ENCODE assay signal across 8 cellular contexts in the genomic region with DNA sequence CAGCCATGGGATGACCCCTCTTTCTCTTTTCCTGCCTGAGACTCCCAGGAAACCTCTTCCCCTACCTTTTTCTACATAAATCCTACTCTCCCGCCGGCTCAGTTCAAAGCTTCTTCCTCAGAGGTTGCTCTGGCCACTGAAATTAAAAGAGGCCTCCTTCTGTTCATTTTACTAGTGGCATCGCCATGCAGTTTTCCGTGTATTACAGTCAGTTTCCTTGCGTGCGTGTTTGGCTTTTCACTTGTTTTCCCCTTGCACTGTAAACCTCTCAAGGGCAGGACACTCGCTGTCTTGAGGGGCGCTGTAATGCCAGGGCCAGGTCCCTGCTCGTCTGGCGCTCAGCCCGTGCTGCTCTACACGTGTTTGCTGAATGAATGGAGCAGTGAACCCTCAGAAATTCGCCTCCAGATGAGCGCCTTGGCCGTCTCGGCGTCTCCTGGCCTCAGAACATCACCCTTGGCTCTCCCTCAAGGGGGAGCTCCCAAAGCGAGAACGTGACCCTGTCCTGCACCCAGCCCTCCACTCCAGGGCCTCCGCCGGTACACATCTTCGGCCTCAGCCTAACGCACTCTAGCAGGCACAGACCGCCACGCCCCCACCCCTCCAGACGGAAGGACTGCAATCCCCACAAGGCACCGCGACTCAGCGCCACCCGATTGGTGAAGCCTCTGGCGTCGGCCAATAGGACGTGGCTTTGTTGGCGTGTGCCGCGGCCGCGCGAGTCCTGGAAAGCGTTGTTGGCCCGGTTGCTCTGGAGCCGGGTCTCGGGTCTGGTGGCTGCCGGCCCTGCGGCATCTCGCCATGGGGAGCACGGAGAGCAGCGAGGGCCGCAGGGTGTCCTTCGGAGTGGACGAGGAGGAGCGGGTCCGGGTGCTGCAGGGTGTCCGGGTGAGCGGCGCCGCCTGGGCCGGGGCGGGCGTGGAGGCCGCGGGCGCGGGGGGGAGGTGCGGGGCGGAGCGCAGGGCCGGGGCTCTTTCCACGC. TPM values are rescaled to one million over a fixed set of nuclear protein-coding genes. Genes with fewer than 3 reads are reported as not detected.
A peak's percentile ranks its signal among the peaks of the same experiment; 100 is the strongest.
DNase-seq lines count a peak whose midpoint lies in the region; ATAC-seq and TF ChIP-seq lines count a peak whose summit lies in the region.

TSS of gene CHCHD6 (plus strand) at position 729 of the 982 bp plus-strand sequence. CDS start at position 802, 73 bp downstream.

- H3K4me3 Mint-ChIP-seq in stimulated activated naive CD8-positive, alpha-beta T cell treated with anti-CD3 and anti-CD28 coated beads, Interleukin-15, amount 100 ng/mL, for 72 hours, result peak within 1 kb of the TSS; percentile 98 to 100

- H3K79me2 ChIP-seq in neural cell (replicated peaks; ENCODE audit: insufficient read depth, low read length), result peaks cover 12% of the 10 kb centered on the region

- in situ Hi-C loops in HAP-1 (cut with MboI; ENCODE audit: low sequenced_read_pairs), result no loop called here

- H3K9me3 ChIP-seq in ES-I3 (ENCODE audit: control insufficient read depth, insufficient read depth, low read length) (no peaks in the 10 kb centered on the region), HAP-1 (no peaks in the 10 kb centered on the region), MG63 (peaks cover 6% of the 10 kb centered on the region; the same call in 1 of the 2 replicates), neural cell (ENCODE audit: low read length) (no peaks in the 10 kb centered on the region)

- H3K36me3 ChIP-seq in ES-I3 (ENCODE audit: insufficient read depth, low read length) (no peaks in the 10 kb centered on the region), HAP-1 (replicated peaks) (no peaks in the 10 kb centered on the region), MG63 (peaks cover 5% of the 10 kb centered on the region), neural cell (ENCODE audit: insufficient read depth, low read length) (no peaks in the 10 kb centered on the region)

- H4K20me1 ChIP-seq in neural cell (ENCODE audit: insufficient read depth), result no peaks in the 10 kb centered on the region

- peak within 1 kb of the TSS; percentile 88 to 97 for H3K27ac Mint-ChIP-seq in stimulated activated naive CD8-positive, alpha-beta T cell treated with anti-CD3 and anti-CD28 coated beads, Interleukin-15, amount 100 ng/mL, for 72 hours

- peak; percentile 50 for TF ChIP-seq RAD21 in neural cell (conservative IDR thresholded peaks at IDR 0.05)

- peak within 1 kb of the TSS; percentile 35 for H2AFZ ChIP-seq in neural cell (ENCODE audit: low read depth, low read length)

- peak within 1 kb of the TSS; percentile 66 for H3K4me3 ChIP-seq in HAP-1
- peak within 1 kb of the TSS; percentile 83 for H3K4me3 ChIP-seq in MG63
- H3K4me3 ChIP-seq in fibroblast of villous mesenchyme (ENCODE audit: low read depth, low read length), result peak within 1 kb of the TSS; percentile 73
- peak within 1 kb of the TSS; percentile 87 for H3K4me3 ChIP-seq in neural cell (ENCODE audit: low read length)

- H3K9me2 ChIP-seq in neural cell (ENCODE audit: insufficient read depth, low read length), result no peaks in the 10 kb centered on the region

- peaks cover 31% of the 10 kb centered on the region for H3K4me1 Mint-ChIP-seq in stimulated activated naive CD8-positive, alpha-beta T cell treated with anti-CD3 and anti-CD28 coated beads, Interleukin-15, amount 100 ng/mL, for 72 hours

- TF ChIP-seq CTCF in fibroblast of villous mesenchyme (IDR thresholded peaks at IDR 0.05; ENCODE audit: insufficient read depth, low read depth, low read length) (peak; percentile 20), neural cell (IDR thresholded peaks at IDR 0.05; ENCODE audit: poor library complexity, severe bottlenecking) (peak; percentile 59)

- peaks cover 6% of the 10 kb centered on the region; the same call in 1 of the 2 replicates for H3K4me1 ChIP-seq in ES-I3 (ENCODE audit: insufficient read depth, low read length)
- H3K4me1 ChIP-seq in HAP-1, result peaks cover 4% of the 10 kb centered on the region; the same call in 1 of the 2 replicates

- no peaks in the 10 kb centered on the region for H3K9me3 Mint-ChIP-seq in stimulated activated naive CD8-positive, alpha-beta T cell treated with anti-CD3 and anti-CD28 coated beads, Interleukin-15, amount 100 ng/mL, for 72 hours

- peak within 1 kb of the TSS; percentile 70 for H3K4me2 ChIP-seq in neural cell (ENCODE audit: low read length)

- H3K9ac ChIP-seq in ES-I3 (ENCODE audit: low read depth, low read length) (peak within 1 kb of the TSS; percentile 65), neural cell (ENCODE audit: low read length) (peak within 1 kb of the TSS; percentile 70)

- TF ChIP-seq EP300 in neural cell (conservative IDR thresholded peaks at IDR 0.05; ENCODE audit: poor library complexity, severe bottlenecking), result no peak

- peak; percentile 96 to 99 for DNase-seq in HAP-1 (ENCODE audit: low spot score in 2 of 2)
- DNase-seq in MG63, result peak; percentile 99
- peak; percentile 77 for DNase-seq in SIG-M5 (lab: John Stamatoyannopoulos, UW)
- peak; percentile 96 for DNase-seq in activated gamma-delta T cell treated with Interleukin-2 at 50 U/mL for 16 hours
- peak; percentile 95 for DNase-seq in fibroblast of villous mesenchyme (ENCODE audit: low read depth)
- DNase-seq in stimulated activated naive CD8-positive, alpha-beta T cell treated with anti-CD3 and anti-CD28 coated beads, Interleukin-15, amount 100 ng/mL, for 72 hours, result peak; percentile 94 to 96

- H3F3A ChIP-seq in neural cell (ENCODE audit: insufficient read depth, low read length, poor library complexity, severe bottlenecking), result peaks cover 4% of the 10 kb centered on the region

- ATAC-seq in stimulated activated naive CD8-positive, alpha-beta T cell treated with anti-CD3 and anti-CD28 coated beads, Interleukin-15, amount 100 ng/mL, for 72 hours, result peak; percentile 98

- H3K27me3 ChIP-seq in HAP-1 (ENCODE audit: low read depth) (peaks cover 6% of the 10 kb centered on the region; the same call in 1 of the 2 replicates), MG63 (peaks cover 7% of the 10 kb centered on the region; the same call in 1 of the 2 replicates), neural cell (ENCODE audit: insufficient read depth, low read depth, low read length) (no peaks in the 10 kb centered on the region)

- H3K27me3 Mint-ChIP-seq in stimulated activated naive CD8-positive, alpha-beta T cell treated with anti-CD3 and anti-CD28 coated beads, Interleukin-15, amount 100 ng/mL, for 72 hours, result peaks cover 24% of the 10 kb centered on the region

- H3K27ac ChIP-seq in neural cell (ENCODE audit: low read length), result peak within 1 kb of the TSS; percentile 55

TF ChIP-seq in neural cell, 6 proteins besides CTCF, POLR2A, EP300 and RAD21:
- TF ChIP-seq REST (IDR thresholded peaks at IDR 0.05; ENCODE audit: borderline replicate concordance) (no peak), EZH2 (IDR thresholded peaks at IDR 0.05; ENCODE audit: borderline replicate concordance, insufficient read depth, low read length, poor library complexity, severe bottlenecking) (no peak), POLR2AphosphoS5 (IDR thresholded peaks at IDR 0.05) (no peak), MXI1 (conservative IDR thresholded peaks at IDR 0.05; ENCODE audit: poor library complexity, severe bottlenecking) (peak; percentile 99), SMC3 (conservative IDR thresholded peaks at IDR 0.05; ENCODE audit: poor library complexity) (peak; percentile 52), TAF1 (IDR thresholded peaks at IDR 0.05; ENCODE audit: low read depth) (peak; percentile 46)

RNA-seq across cellular contexts. Expression of gene CHCHD6, which starts in this region (rescaled TPM):
- total RNA-seq in MG63 (2014; rRNA removed; shearing (Covaris generic); ENCODE audit: low replicate concordance), result 40.9 and 92.6 TPM in 2 replicates
- 9.1 and 15.5 TPM in 2 replicates for total RNA-seq in fibroblast of villous mesenchyme
- polyA plus RNA-seq in neural cell, result 102 and 105 TPM in 2 replicates
- polyA minus RNA-seq in neural cell, result 45.7 and 48.0 TPM in 2 replicates

Comparison
In these comparisons a context has a peak if more than half of its experiments do, and no peak if none do; other contexts are left out.
1. Peak in every context shown above with its lines: DNase-seq, ATAC-seq, H3K4me3 ChIP-seq and H3K27ac ChIP-seq.